In genomic region chr15:60374628-60375081, GRCh38 we compare ENCODE assay signal across 8 cellular contexts. TPM values are rescaled to one million over a fixed set of nuclear protein-coding genes. Genes with fewer than 3 reads are reported as not detected.
DNase-seq lines count a peak whose midpoint lies in the region; ATAC-seq and TF ChIP-seq lines count a peak whose summit lies in the region.

No MANE protein-coding gene starts in this region.

- H3K79me2 ChIP-seq in mammary epithelial cell (ENCODE audit: insufficient read depth, low read length) = peaks cover 88% of the 10 kb centered on the region

- H3K27me3 ChIP-seq in mammary epithelial cell (ENCODE audit: insufficient read depth, low read length) (no peaks in the 10 kb centered on the region), lower lobe of right lung (ENCODE audit: low read depth) (no peaks in the 10 kb centered on the region)

- TF ChIP-seq CTCF in mammary epithelial cell (conservative IDR thresholded peaks at IDR 0.05 in 1 of 2, IDR thresholded peaks at IDR 0.05 in 1 of 2; ENCODE audit: extremely low read depth in 1 of 2, insufficient read depth in 1 of 2, low read depth in 1 of 2, low read length in 2 of 2) (no peak), lower lobe of right lung (IDR thresholded peaks at IDR 0.05) (no peak)

- in situ Hi-C loops in mammary epithelial cell (cut with MboI; ENCODE audit: low sequenced_read_pairs in 2 of 2) = loop anchor here in 1 of 2 donors (25.0 kb wide), 1 partner anchor 88 kb away; no protein-coding TSS in a partner anchor

- H3K4me3 ChIP-seq in mammary epithelial cell (replicated peaks in 1 of 3; ENCODE audit: insufficient read depth in 1 of 3, low read depth in 2 of 3, low read length in 3 of 3) (no peak overlapping the region), lower lobe of right lung (no peak overlapping the region)

- H3K9ac ChIP-seq in mammary epithelial cell (ENCODE audit: insufficient read depth, low read length) = peak overlapping the region; percentile 85

- H3K4me1 ChIP-seq in mammary epithelial cell (ENCODE audit: insufficient read depth, low read length) (peaks cover 91% of the 10 kb centered on the region), lower lobe of right lung (peaks cover 69% of the 10 kb centered on the region)

- CTCF ChIA-PET in mammary epithelial cell (lab: Charles Lee; ENCODE audit: low non-redundant PET) = interaction anchor here (0.6 kb wide), 1 partner anchor 644 kb away, joined by 8 read pairs; no protein-coding TSS in a partner anchor

- intact Hi-C loops in mammary epithelial cell (cut with micrococcal nuclease) = loop anchor here (5.0 kb wide), 2 partner anchors 68 to 148 kb away; no protein-coding TSS in a partner anchor
- intact Hi-C loops in lower lobe of right lung (cut with DNase I) = no loop called here

- no peaks in the 10 kb centered on the region for H3K9me3 ChIP-seq in mammary epithelial cell (replicated peaks; ENCODE audit: insufficient read depth, low read length)
- H3K9me3 ChIP-seq in lower lobe of right lung = no peaks in the 10 kb centered on the region

- dilution Hi-C loops in mammary epithelial cell (cut with HindIII; ENCODE audit: low sequenced_read_pairs) = no loop called here

- peak; percentile 79 to 80 for ATAC-seq in lower lobe of right lung
- no peak for ATAC-seq in GM21367 (IDR thresholded peaks at IDR 0.05; ENCODE audit: unreplicated experiment)
- no peak for ATAC-seq in HG03039 (IDR thresholded peaks at IDR 0.05; ENCODE audit: unreplicated experiment)
- no peak for ATAC-seq in GM21723 (IDR thresholded peaks at IDR 0.05; ENCODE audit: unreplicated experiment)

- H3K4me2 ChIP-seq in mammary epithelial cell (ENCODE audit: insufficient read depth, low read depth, low read length) = peak overlapping the region; percentile 34

- H4K20me1 ChIP-seq in mammary epithelial cell (ENCODE audit: insufficient read depth, low read length) = peaks cover 19% of the 10 kb centered on the region

- DNase-seq in DMS53 treated with DMSO at 0.1 percent for 48 hours (lab: John Stamatoyannopoulos, UW; ENCODE audit: unreplicated experiment) (peak; percentile 74), NCI-H2029 treated with DMSO at 0.1 percent for 48 hours (lab: John Stamatoyannopoulos, UW) (peak; percentile 89), mammary epithelial cell (peak; percentile 96), lower lobe of right lung (no peak), germinal center (ENCODE audit: low spot score) (no peak)

- H3K36me3 ChIP-seq in mammary epithelial cell (ENCODE audit: insufficient read depth, low read length) (peaks cover 61% of the 10 kb centered on the region), lower lobe of right lung (peaks cover 91% of the 10 kb centered on the region)

- 3% methylated on average over 5 of the region's 7 CpGs for WGBS in mammary epithelial cell (ENCODE audit: low coverage, missing lambda C conversion rate)

- H2AFZ ChIP-seq in mammary epithelial cell (ENCODE audit: low read depth, low read length) = no peak overlapping the region

- peak overlapping the region; percentile 96 for H3K27ac ChIP-seq in mammary epithelial cell (ENCODE audit: insufficient read depth, low read depth, low read length)
- H3K27ac ChIP-seq in lower lobe of right lung = peak overlapping the region; percentile 44

- no TSS peak for BruUV-seq in mammary epithelial cell (replicated peaks; lab: Mats Ljungman, UMichigan)

RNA-seq across cellular contexts. Expression of gene ANXA2, which starts 23.1 kb away (rescaled TPM):
- total RNA-seq in mammary epithelial cell (1,000 to 10,000 TPM; 5,384 to 5,597 TPM), lower lobe of right lung (834 TPM)
- polyA plus RNA-seq in mammary epithelial cell = 10,424 TPM
- polyA minus RNA-seq in mammary epithelial cell = 5,891 TPM

Comparison
In these comparisons a context has a peak if more than half of its experiments do, and no peak if none do; other contexts are left out.
1. DNase-seq: peak in DMS53 treated with DMSO at 0.1 percent for 48 hours (single experiment), NCI-H2029 treated with DMSO at 0.1 percent for 48 hours (single experiment) and mammary epithelial cell (single experiment); none in lower lobe of right lung (single experiment) and germinal center (single experiment).
2. ATAC-seq: peak in lower lobe of right lung (2 of 2); none in GM21367 (single experiment), HG03039 (single experiment) and GM21723 (single experiment).